Comparison of ENCODE assay signal across 8 cellular contexts in genomic region chr4:83012631-83013419, GRCh38. TPM values are rescaled to one million over a fixed set of nuclear protein-coding genes. Genes with fewer than 3 reads are reported as not detected.
DNase-seq lines count a peak whose midpoint lies in the region; ATAC-seq and TF ChIP-seq lines count a peak whose summit lies in the region.

No MANE protein-coding gene starts in this region.

- DNase-seq in NCI-H128 (lab: John Stamatoyannopoulos, UW; ENCODE audit: unreplicated experiment) (peak; percentile 92), adipocyte (ENCODE audit: low read depth) (peak; percentile 99), heart left ventricle (peak; percentile 97 to 99 (median 98)), pons (ENCODE audit: low spot score) (peak; percentile 98), upper lobe of left lung (peak; percentile 97 to 99)

- H3K9ac ChIP-seq in SU-DHL-6 (ENCODE audit: low read length) (peak overlapping the region; percentile 90), adipocyte (ENCODE audit: low read length) (peak overlapping the region; percentile 89)

- TF ChIP-seq POLR2A in heart left ventricle (IDR thresholded peaks at IDR 0.05), result peak in 1 of 2 donors; percentile 49
- peak in 2 of 4 donors; percentile 33 to 74 for TF ChIP-seq POLR2A in upper lobe of left lung (IDR thresholded peaks at IDR 0.05)

- TF ChIP-seq CTCF in GM12873 (IDR thresholded peaks at IDR 0.05; ENCODE audit: insufficient read depth, low read depth, low read length, missing control alignments), result peak; percentile 62
- no peak for TF ChIP-seq CTCF in SU-DHL-6 (IDR thresholded peaks at IDR 0.05; ENCODE audit: insufficient read depth, low read length, poor library complexity, severe bottlenecking)
- TF ChIP-seq CTCF in heart left ventricle (IDR thresholded peaks at IDR 0.05), result peak in 11 of 12 donors; percentile 37 to 67 (median 54)
- peak; percentile 58 to 95 (median 84) for TF ChIP-seq CTCF in upper lobe of left lung (IDR thresholded peaks at IDR 0.05)

- intact Hi-C loops in heart left ventricle (cut with DNase I), result loop anchor here in 9 of 10 donors (1.0 to 10.0 kb wide), 10 partner anchors 21 to 641 kb away; partner anchors contain the start of genes THAP9 (in 6 of the 9), COPS4 (in 5 of the 9), ENOPH1 (in 1 of the 9) and HNRNPD (in 1 of the 9)

- H3K4me3 ChIP-seq in SU-DHL-6 (ENCODE audit: insufficient read depth, low read length, poor library complexity, severe bottlenecking), result peak overlapping the region; percentile 82
- peak overlapping the region; percentile 96 for H3K4me3 ChIP-seq in adipocyte (ENCODE audit: low read length)
- H3K4me3 ChIP-seq in heart left ventricle, result peak overlapping the region; percentile 43 to 94 (median 73)
- peak overlapping the region; percentile 51 to 92 (median 74) for H3K4me3 ChIP-seq in upper lobe of left lung

- H4K20me1 ChIP-seq in SU-DHL-6 (ENCODE audit: low read depth, low read length), result no peaks in the 10 kb centered on the region

- TF ChIP-seq EP300 in upper lobe of left lung (IDR thresholded peaks at IDR 0.05), result peak in 1 of 4 donors; percentile 75

- H3K9me3 ChIP-seq in SU-DHL-6 (ENCODE audit: insufficient read depth, low read length) (no peaks in the 10 kb centered on the region), adipocyte (ENCODE audit: control insufficient read depth, low read length) (no peaks in the 10 kb centered on the region), heart left ventricle (no peaks in the 10 kb centered on the region), upper lobe of left lung (no peaks in the 10 kb centered on the region)

- H3K36me3 ChIP-seq in SU-DHL-6 (ENCODE audit: low read length), result no peaks in the 10 kb centered on the region
- no peaks in the 10 kb centered on the region for H3K36me3 ChIP-seq in adipocyte (ENCODE audit: control insufficient read depth, insufficient read depth, low read length, severe bottlenecking)
- H3K36me3 ChIP-seq in heart left ventricle, result no peaks in the 10 kb centered on the region
- H3K36me3 ChIP-seq in upper lobe of left lung, result no peaks in the 10 kb centered on the region

- 0 to 1% (median 1%) methylated on average over 39 to 80 of the region's 80 CpGs for WGBS in heart left ventricle, 4 donors
- WGBS in upper lobe of left lung, 2 donors, result 0% methylated on average over 6 to 41 of the region's 80 CpGs

- no peaks in the 10 kb centered on the region for H3K9me2 ChIP-seq in SU-DHL-6 (replicated peaks; ENCODE audit: insufficient read depth, low read length)

- H3K4me1 ChIP-seq in adipocyte (ENCODE audit: control insufficient read depth, insufficient read depth, low read length) (peaks cover 33% of the 10 kb centered on the region), heart left ventricle (peaks cover 0 to 42% (median 23%) of the 10 kb centered on the region in 12 donors), upper lobe of left lung (peaks cover 24 to 35% (median 26%) of the 10 kb centered on the region in 4 donors)

- H3K79me2 ChIP-seq in SU-DHL-6 (ENCODE audit: insufficient read depth, low read length), result peaks cover 44% of the 10 kb centered on the region

- H3K27me3 ChIP-seq in SU-DHL-6 (ENCODE audit: low read length), result no peaks in the 10 kb centered on the region
- H3K27me3 ChIP-seq in adipocyte (replicated peaks; ENCODE audit: control insufficient read depth, insufficient read depth, low read length), result no peaks in the 10 kb centered on the region
- no peaks in the 10 kb centered on the region for H3K27me3 ChIP-seq in heart left ventricle
- H3K27me3 ChIP-seq in upper lobe of left lung, result no peaks in the 10 kb centered on the region

- H3K4me2 ChIP-seq in SU-DHL-6 (ENCODE audit: low read depth, low read length, poor library complexity, severe bottlenecking), result peak overlapping the region; percentile 99

- ATAC-seq in HG02759 (IDR thresholded peaks at IDR 0.05; ENCODE audit: unreplicated experiment) (peak; percentile 86), heart left ventricle (peak; percentile 98 to 99 (median 98)), upper lobe of left lung (ENCODE audit: low FRiP score in 2 of 2) (peak; percentile 98 to 99)

- H2AFZ ChIP-seq in SU-DHL-6 (ENCODE audit: low read depth, low read length, severe bottlenecking), result peak overlapping the region; percentile 62

- H3K27ac ChIP-seq in SU-DHL-6 (ENCODE audit: low read depth, low read length) (peak overlapping the region; percentile 80), heart left ventricle (peak overlapping the region; percentile 62 to 95 (median 80)), upper lobe of left lung (peak overlapping the region; percentile 80 to 93 (median 86))

- H3F3A ChIP-seq in SU-DHL-6 (ENCODE audit: insufficient read depth), result peaks cover 20% of the 10 kb centered on the region

RNA-seq across cellular contexts. Expression of gene LIN54, which starts 2.2 kb away (rescaled TPM):
- total RNA-seq in heart left ventricle, result 10 to 100 TPM in 2 of 9 donors, 1 to 10 TPM in 7; 6.3 to 11.4 (median 7.2) TPM
- 1 to 10 TPM; 1.6 to 5.1 TPM for polyA plus RNA-seq in heart left ventricle
- total RNA-seq in upper lobe of left lung, result 10 to 100 TPM in 2 of 6 donors, 1 to 10 TPM in 4; 4.2 to 11.7 (median 9.5) TPM

RNA-seq across cellular contexts. Expression of gene COPS4, which starts 22.2 kb away (rescaled TPM):
- total RNA-seq in heart left ventricle, result 10 to 100 TPM; 47.6 to 67.2 (median 54.5) TPM
- 10 to 100 TPM; 13.0 to 64.5 TPM for polyA plus RNA-seq in heart left ventricle
- 10 to 100 TPM in 5 of 6 donors, 1 to 10 TPM in 1; 9.4 to 50.9 (median 33.3) TPM for total RNA-seq in upper lobe of left lung

Comparison
In these comparisons a context has a peak if more than half of its experiments do, and no peak if none do; other contexts are left out.
1. Peak in every context shown above with its lines: DNase-seq, ATAC-seq, H3K4me3 ChIP-seq and H3K27ac ChIP-seq.